In the genomic region with DNA sequence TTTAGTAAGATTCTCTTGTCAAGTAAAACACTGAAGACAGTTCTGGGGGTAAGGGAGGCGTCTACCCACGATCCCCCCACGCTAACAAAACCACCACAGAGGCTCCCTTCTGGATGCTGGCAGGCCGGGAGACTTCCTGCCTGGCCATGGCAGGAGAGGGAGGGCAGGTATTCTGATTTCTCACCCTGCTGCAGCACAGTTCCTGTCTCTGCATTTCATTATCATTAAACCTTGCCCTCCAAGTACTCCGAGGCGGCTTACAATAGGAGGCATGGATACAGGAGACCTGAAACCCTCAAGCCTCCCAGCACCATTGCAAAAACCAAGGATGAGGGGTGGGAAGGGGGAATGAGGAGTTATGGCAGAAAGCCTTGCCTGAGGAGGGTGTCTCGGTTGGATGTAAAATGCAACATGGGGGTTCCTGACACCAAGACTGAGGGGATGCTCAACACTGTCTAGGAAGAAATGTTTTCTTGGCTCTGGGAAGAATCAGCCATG, we compare ENCODE assay signal across 1 cellular context.
TF ChIP-seq lines count a peak whose summit lies in the region.

No MANE protein-coding gene starts in this region.

TF ChIP-seq in SK-N-SH treated with all-trans-retinoic acid at 6 μM for 48 hours, 23 proteins besides CTCF, POLR2A, EP300 and RAD21 (continued from another document):
- TF ChIP-seq, protein P1, sequence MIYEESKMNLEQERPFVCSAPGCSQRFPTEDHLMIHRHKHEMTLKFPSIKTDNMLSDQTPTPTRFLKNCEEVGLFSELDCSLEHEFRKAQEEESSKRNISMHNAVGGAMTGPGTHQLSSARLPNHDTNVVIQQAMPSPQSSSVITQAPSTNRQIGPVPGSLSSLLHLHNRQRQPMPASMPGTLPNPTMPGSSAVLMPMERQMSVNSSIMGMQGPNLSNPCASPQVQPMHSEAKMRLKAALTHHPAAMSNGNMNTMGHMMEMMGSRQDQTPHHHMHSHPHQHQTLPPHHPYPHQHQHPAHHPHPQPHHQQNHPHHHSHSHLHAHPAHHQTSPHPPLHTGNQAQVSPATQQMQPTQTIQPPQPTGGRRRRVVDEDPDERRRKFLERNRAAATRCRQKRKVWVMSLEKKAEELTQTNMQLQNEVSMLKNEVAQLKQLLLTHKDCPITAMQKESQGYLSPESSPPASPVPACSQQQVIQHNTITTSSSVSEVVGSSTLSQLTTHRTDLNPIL (CRISPR knock-in tag; IDR thresholded peaks at IDR 0.05; ENCODE audit: low read depth): no peak
- TF ChIP-seq ZNF70 (CRISPR knock-in tag; IDR thresholded peaks at IDR 0.05): no peak
- no peak for TF ChIP-seq ZC3H10 (CRISPR knock-in tag; IDR thresholded peaks at IDR 0.05)
- TF ChIP-seq, protein P2, sequence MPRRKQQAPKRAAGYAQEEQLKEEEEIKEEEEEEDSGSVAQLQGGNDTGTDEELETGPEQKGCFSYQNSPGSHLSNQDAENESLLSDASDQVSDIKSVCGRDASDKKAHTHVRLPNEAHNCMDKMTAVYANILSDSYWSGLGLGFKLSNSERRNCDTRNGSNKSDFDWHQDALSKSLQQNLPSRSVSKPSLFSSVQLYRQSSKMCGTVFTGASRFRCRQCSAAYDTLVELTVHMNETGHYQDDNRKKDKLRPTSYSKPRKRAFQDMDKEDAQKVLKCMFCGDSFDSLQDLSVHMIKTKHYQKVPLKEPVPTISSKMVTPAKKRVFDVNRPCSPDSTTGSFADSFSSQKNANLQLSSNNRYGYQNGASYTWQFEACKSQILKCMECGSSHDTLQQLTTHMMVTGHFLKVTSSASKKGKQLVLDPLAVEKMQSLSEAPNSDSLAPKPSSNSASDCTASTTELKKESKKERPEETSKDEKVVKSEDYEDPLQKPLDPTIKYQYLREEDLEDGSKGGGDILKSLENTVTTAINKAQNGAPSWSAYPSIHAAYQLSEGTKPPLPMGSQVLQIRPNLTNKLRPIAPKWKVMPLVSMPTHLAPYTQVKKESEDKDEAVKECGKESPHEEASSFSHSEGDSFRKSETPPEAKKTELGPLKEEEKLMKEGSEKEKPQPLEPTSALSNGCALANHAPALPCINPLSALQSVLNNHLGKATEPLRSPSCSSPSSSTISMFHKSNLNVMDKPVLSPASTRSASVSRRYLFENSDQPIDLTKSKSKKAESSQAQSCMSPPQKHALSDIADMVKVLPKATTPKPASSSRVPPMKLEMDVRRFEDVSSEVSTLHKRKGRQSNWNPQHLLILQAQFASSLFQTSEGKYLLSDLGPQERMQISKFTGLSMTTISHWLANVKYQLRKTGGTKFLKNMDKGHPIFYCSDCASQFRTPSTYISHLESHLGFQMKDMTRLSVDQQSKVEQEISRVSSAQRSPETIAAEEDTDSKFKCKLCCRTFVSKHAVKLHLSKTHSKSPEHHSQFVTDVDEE (CRISPR knock-in tag; IDR thresholded peaks at IDR 0.05): no peak
- no peak for TF ChIP-seq RARB (CRISPR knock-in tag; IDR thresholded peaks at IDR 0.05)
- no peak for TF ChIP-seq ESRRG (CRISPR knock-in tag; IDR thresholded peaks at IDR 0.05)
- no peak for TF ChIP-seq OSR1 (CRISPR knock-in tag; IDR thresholded peaks at IDR 0.05)
- no peak for TF ChIP-seq ARNTL (CRISPR knock-in tag; IDR thresholded peaks at IDR 0.05; ENCODE audit: borderline replicate concordance, low read depth)
- no peak for TF ChIP-seq ZNF565 (CRISPR knock-in tag; conservative IDR thresholded peaks at IDR 0.05; ENCODE audit: low read depth)
- no peak for TF ChIP-seq ZFP3 (CRISPR knock-in tag; IDR thresholded peaks at IDR 0.05)
- TF ChIP-seq, protein P3, sequence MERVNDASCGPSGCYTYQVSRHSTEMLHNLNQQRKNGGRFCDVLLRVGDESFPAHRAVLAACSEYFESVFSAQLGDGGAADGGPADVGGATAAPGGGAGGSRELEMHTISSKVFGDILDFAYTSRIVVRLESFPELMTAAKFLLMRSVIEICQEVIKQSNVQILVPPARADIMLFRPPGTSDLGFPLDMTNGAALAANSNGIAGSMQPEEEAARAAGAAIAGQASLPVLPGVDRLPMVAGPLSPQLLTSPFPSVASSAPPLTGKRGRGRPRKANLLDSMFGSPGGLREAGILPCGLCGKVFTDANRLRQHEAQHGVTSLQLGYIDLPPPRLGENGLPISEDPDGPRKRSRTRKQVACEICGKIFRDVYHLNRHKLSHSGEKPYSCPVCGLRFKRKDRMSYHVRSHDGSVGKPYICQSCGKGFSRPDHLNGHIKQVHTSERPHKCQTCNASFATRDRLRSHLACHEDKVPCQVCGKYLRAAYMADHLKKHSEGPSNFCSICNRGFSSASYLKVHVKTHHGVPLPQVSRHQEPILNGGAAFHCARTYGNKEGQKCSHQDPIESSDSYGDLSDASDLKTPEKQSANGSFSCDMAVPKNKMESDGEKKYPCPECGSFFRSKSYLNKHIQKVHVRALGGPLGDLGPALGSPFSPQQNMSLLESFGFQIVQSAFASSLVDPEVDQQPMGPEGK (CRISPR knock-in tag; IDR thresholded peaks at IDR 0.05; ENCODE audit: borderline replicate concordance): no peak
- no peak for TF ChIP-seq GLIS3 (CRISPR knock-in tag; IDR thresholded peaks at IDR 0.05)
- no peak for TF ChIP-seq PPARA (CRISPR knock-in tag; IDR thresholded peaks at IDR 0.05; ENCODE audit: borderline replicate concordance)
- no peak for TF ChIP-seq TOX (CRISPR knock-in tag; IDR thresholded peaks at IDR 0.05; ENCODE audit: borderline replicate concordance)
- TF ChIP-seq BACH2 (CRISPR knock-in tag; IDR thresholded peaks at IDR 0.05; ENCODE audit: borderline replicate concordance): no peak
- no peak for TF ChIP-seq ZNF8 (CRISPR knock-in tag; IDR thresholded peaks at IDR 0.05)
